7 cellular contexts compared by ENCODE assay signal in the genomic region with DNA sequence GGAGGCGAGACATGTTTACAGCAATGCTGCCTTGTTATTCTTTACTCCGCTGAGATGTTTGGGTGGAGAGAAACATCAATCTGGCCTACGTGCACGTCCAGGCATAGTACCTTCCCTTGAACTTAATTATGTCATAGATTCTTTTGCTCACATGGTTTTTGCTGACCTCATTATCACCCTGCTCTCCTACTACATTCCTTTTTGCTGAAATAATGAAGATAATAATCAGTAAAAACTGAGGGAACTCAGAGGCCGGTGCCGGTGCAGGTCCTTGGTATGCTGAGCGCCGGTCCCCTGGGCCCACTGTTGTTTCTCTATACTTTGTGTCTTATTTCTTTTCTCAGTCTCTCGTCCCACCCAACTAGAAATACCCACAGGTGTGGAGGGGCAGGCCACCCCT. TPM values are rescaled to one million over a fixed set of nuclear protein-coding genes. Genes with fewer than 3 reads are reported as not detected.
DNase-seq lines count a peak whose midpoint lies in the region; ATAC-seq, FAIRE-seq and TF ChIP-seq lines count a peak whose summit lies in the region.
"Not testable (repeated sequence)": the region's sequence is repeated elsewhere in the genome, so short reads cannot be mapped to it uniquely, and the experiment has no call there.
"Had no signal": no experiment of that assay in that cellular context is flagged by ENCODE, and none has a peak within 500 bp of the region (broad histone marks: within the 10 kb centered on the region; RNA-seq: fewer than 3 reads in every experiment).

No MANE protein-coding gene starts in this region.

- CTCF ChIA-PET in CD4-positive, alpha-beta T cell (lab: Charles Lee) = not testable (repeated sequence)

- not testable (repeated sequence) for H3K4me3 ChIP-seq in bronchial epithelial cell (ENCODE audit: low read depth, low read length)

- not testable (repeated sequence) for H3K27ac ChIP-seq in CD4-positive, alpha-beta T cell (ENCODE audit: low read depth, low read length)

- intact Hi-C loops in CD4-positive, alpha-beta T cell (cut with DNase I, micrococcal nuclease) = not testable (repeated sequence)

- H3K27me3 ChIP-seq in CD4-positive, alpha-beta T cell (ENCODE audit: control insufficient read depth, insufficient read depth, low read length); bronchial epithelial cell (ENCODE audit: control insufficient read depth, insufficient read depth, low read length): not testable (repeated sequence)

- H3K9me3 Mint-ChIP-seq in CD4-positive, alpha-beta T cell; activated naive CD8-positive, alpha-beta T cell (ENCODE audit: low read depth); mesothelial cell of epicardium; stimulated activated naive B cell treated with anti-CD40 and anti-IgM and Interleukin-4, amounts not matched to agents 10 μg/mL and 1 μg/mL and 100 μg/mL, for 72 hours: not testable (repeated sequence)

- H3K36me3 Mint-ChIP-seq in CD4-positive, alpha-beta T cell (ENCODE audit: low read depth) = peaks cover 36% of the 10 kb centered on the region
- not testable (repeated sequence) for H3K36me3 Mint-ChIP-seq in activated naive CD8-positive, alpha-beta T cell
- H3K36me3 Mint-ChIP-seq in mesothelial cell of epicardium = peaks cover 23% of the 10 kb centered on the region
- H3K36me3 Mint-ChIP-seq in stimulated activated naive B cell treated with anti-CD40 and anti-IgM and Interleukin-4, amounts not matched to agents 10 μg/mL and 1 μg/mL and 100 μg/mL, for 72 hours = peaks cover 29 to 34% of the 10 kb centered on the region in 2 donors

- not testable (repeated sequence) for H3K4me1 Mint-ChIP-seq in CD4-positive, alpha-beta T cell (ENCODE audit: low read depth)
- peaks cover 13% of the 10 kb centered on the region for H3K4me1 Mint-ChIP-seq in activated naive CD8-positive, alpha-beta T cell (ENCODE audit: low read depth)
- peaks cover 40% of the 10 kb centered on the region for H3K4me1 Mint-ChIP-seq in mesothelial cell of epicardium
- peaks cover 5 to 12% of the 10 kb centered on the region in 2 donors for H3K4me1 Mint-ChIP-seq in stimulated activated naive B cell treated with anti-CD40 and anti-IgM and Interleukin-4, amounts not matched to agents 10 μg/mL and 1 μg/mL and 100 μg/mL, for 72 hours

- ATAC-seq in CD4-positive, alpha-beta T cell (ENCODE audit: poor library complexity); stimulated activated naive B cell treated with anti-CD40 and anti-IgM and Interleukin-4, amounts not matched to agents 10 μg/mL and 1 μg/mL and 100 μg/mL, for 72 hours (replicated peaks): not testable (repeated sequence)

- FAIRE-seq in bronchial epithelial cell (lab: Jason Lieb, UNC) = not testable (repeated sequence)

- H3K27me3 Mint-ChIP-seq in CD4-positive, alpha-beta T cell; activated naive CD8-positive, alpha-beta T cell; mesothelial cell of epicardium (ENCODE audit: low read depth); stimulated activated naive B cell treated with anti-CD40 and anti-IgM and Interleukin-4, amounts not matched to agents 10 μg/mL and 1 μg/mL and 100 μg/mL, for 72 hours: not testable (repeated sequence)

- POLR2A ChIA-PET in CD4-positive, alpha-beta T cell (lab: Charles Lee) = not testable (repeated sequence)

- H3K36me3 ChIP-seq in bronchial epithelial cell (ENCODE audit: control insufficient read depth, insufficient read depth, low read length) = peaks cover 11% of the 10 kb centered on the region

- not testable (repeated sequence) for TF ChIP-seq CTCF in CD4-positive, alpha-beta T cell (IDR thresholded peaks at IDR 0.05); bronchial epithelial cell (IDR thresholded peaks at IDR 0.05; ENCODE audit: insufficient read depth, low read length, severe bottlenecking); mesothelial cell of epicardium (IDR thresholded peaks at IDR 0.05; ENCODE audit: unreplicated experiment)

- DNase-seq in CD4-positive, alpha-beta T cell; mesothelial cell of epicardium (ENCODE audit: low spot score in 2 of 2, unreplicated experiment in 2 of 2); stimulated activated naive B cell treated with anti-CD40 and anti-IgM and Interleukin-4, amounts not matched to agents 10 μg/mL and 1 μg/mL and 100 μg/mL, for 72 hours: not testable (repeated sequence)
- peak; percentile 44 for DNase-seq in NCI-H226
- DNase-seq in bronchial epithelial cell (ENCODE audit: low read depth) = peak; percentile 12

- not testable (repeated sequence) for H3K27ac Mint-ChIP-seq in CD4-positive, alpha-beta T cell; activated naive CD8-positive, alpha-beta T cell
- peak overlapping the region; percentile 100 for H3K27ac Mint-ChIP-seq in mesothelial cell of epicardium
- peak overlapping the region; percentile 66 for H3K27ac Mint-ChIP-seq in stimulated activated naive B cell treated with anti-CD40 and anti-IgM and Interleukin-4, amounts not matched to agents 10 μg/mL and 1 μg/mL and 100 μg/mL, for 72 hours

- peak overlapping the region; percentile 11 for H3K4me3 Mint-ChIP-seq in CD4-positive, alpha-beta T cell
- peak overlapping the region; percentile 47 for H3K4me3 Mint-ChIP-seq in activated naive CD8-positive, alpha-beta T cell
- H3K4me3 Mint-ChIP-seq in mesothelial cell of epicardium = peak overlapping the region; percentile 88
- not testable (repeated sequence) for H3K4me3 Mint-ChIP-seq in stimulated activated naive B cell treated with anti-CD40 and anti-IgM and Interleukin-4, amounts not matched to agents 10 μg/mL and 1 μg/mL and 100 μg/mL, for 72 hours

- H3K9me3 ChIP-seq in CD4-positive, alpha-beta T cell (ENCODE audit: control insufficient read depth, low read length) = not testable (repeated sequence)

RNA-seq across cellular contexts. Expression of a gene that starts 2.7 kb away (rescaled TPM):
- total RNA-seq in CD4-positive, alpha-beta T cell = 1 to 10 TPM; 7.4 to 8.8 TPM
- 23.7 and 37.0 TPM in 2 replicates for total RNA-seq in bronchial epithelial cell
- 81.0 to 88.6 TPM (median 85.7 TPM) in 3 replicates for total RNA-seq in mesothelial cell of epicardium

RNA-seq across cellular contexts. Expression of a gene that starts 15.4 kb away (rescaled TPM):
- 1 to 10 TPM; 2.0 to 2.2 TPM for total RNA-seq in CD4-positive, alpha-beta T cell
- total RNA-seq in bronchial epithelial cell (117 and 308 TPM in 2 replicates), mesothelial cell of epicardium (375 to 425 TPM (median 396 TPM) in 3 replicates)

RNA-seq across cellular contexts. Expression of a gene that starts 22.2 kb away (rescaled TPM):
- under 1 TPM; 0.38 to 0.47 TPM for total RNA-seq in CD4-positive, alpha-beta T cell
- total RNA-seq in bronchial epithelial cell = not detected in 2 replicates
- 0.78 to 1.4 TPM (median 1.4 TPM) in 3 replicates for total RNA-seq in mesothelial cell of epicardium
- total RNA-seq: MCF 10A had no signal

RNA-seq across cellular contexts. Expression of a gene that starts 57.1 kb away (rescaled TPM):
- total RNA-seq in CD4-positive, alpha-beta T cell = 100 to 1,000 TPM; 123 to 136 TPM
- total RNA-seq in bronchial epithelial cell = 22.9 and 25.6 TPM in 2 replicates
- total RNA-seq in mesothelial cell of epicardium = 100 to 111 TPM (median 109 TPM) in 3 replicates

Comparison
In these comparisons a context has a peak if more than half of its experiments do, and no peak if none do; other contexts are left out.
1. RNA of a gene that starts 15.4 kb away (total RNA-seq): 375 to 425 TPM in mesothelial cell of epicardium and 117 to 308 TPM in bronchial epithelial cell; 2.0 to 2.2 TPM in CD4-positive, alpha-beta T cell; every median in the first group is over 10 times any median in the second.